In genomic region chr5:17001418-17001817, GRCh38 we compare ENCODE assay signal across 22 cellular contexts.
A peak's percentile ranks its signal among the peaks of the same experiment; 100 is the strongest.
DNase-seq lines count a peak whose midpoint lies in the region; ATAC-seq, FAIRE-seq and TF ChIP-seq lines count a peak whose summit lies in the region.
"Had no signal": no experiment of that assay in that cellular context is flagged by ENCODE, and none has a peak within 500 bp of the region (broad histone marks: within the 10 kb centered on the region; RNA-seq: fewer than 3 reads in every experiment).

No MANE protein-coding gene starts in this region.

- no peaks in the 10 kb centered on the region for H3K36me3 Mint-ChIP-seq in HFFc6 (ENCODE audit: low read depth)

- H3K4me3 ChIP-seq in GM12878 = no peak overlapping the region
- H3K4me3 ChIP-seq in foreskin fibroblast (ENCODE audit: low read depth in 1 of 2, low read length in 2 of 2) = no peak overlapping the region
- no peak overlapping the region for H3K4me3 ChIP-seq in thyroid gland (replicated peaks in 1 of 3)
- H3K4me3 ChIP-seq in upper lobe of right lung = no peak overlapping the region
- H3K4me3 ChIP-seq: breast epithelium, coronary artery, HAP-1, heart right ventricle, Peyer's patch, psoas muscle, skin epidermis had no signal

- H3K4me1 Mint-ChIP-seq in HFFc6 (ENCODE audit: low read depth) = peaks cover 66% of the 10 kb centered on the region
- H3K4me1 Mint-ChIP-seq: activated CD4-positive, alpha-beta T cell treated with anti-CD3 and anti-CD28 coated beads for 36 hours; T-helper 17 cell had no signal

- peak; percentile 10 for DNase-seq in HFFc6
- DNase-seq in GM12878 (ENCODE audit: low read depth, low spot score) = no peak
- DNase-seq in foreskin fibroblast = peak; percentile 46 to 52
- DNase-seq in thyroid gland = no peak
- DNase-seq in upper lobe of right lung = no peak
- no peak for DNase-seq in NCI-H69 (lab: John Stamatoyannopoulos, UW)
- no peak for DNase-seq in NCI-H2171 (lab: John Stamatoyannopoulos, UW)
- DNase-seq: activated CD4-positive, alpha-beta T cell treated with anti-CD3 and anti-CD28 coated beads for 36 hours; activated T-cell treated with anti-CD3 and anti-CD28 coated beads, Interleukin-2, amount 50 U/mL, for 4 hours; DND-41; heart right ventricle; left cardiac atrium; NCI-H2081 treated with DMSO at 0.1 percent for 48 hours; Peyer's patch; psoas muscle; stimulated activated CD4-positive, alpha-beta T cell treated with anti-CD3 and anti-CD28 coated beads, Interleukin-1b, Interleukin-23, amount 100 ng/mL, for 48 hours; T-helper 17 cell had no signal

- POLR2A ChIA-PET in GM12878 (lab: Charles Lee) = no interaction called here

- TF ChIP-seq POLR2A in GM12878 (IDR thresholded peaks at IDR 0.05; ENCODE audit: low read depth, low read length) (no peak), thyroid gland (IDR thresholded peaks at IDR 0.05) (no peak)

- RAD21 ChIA-PET in GM12878 (lab: Charles Lee; ENCODE audit: unreplicated experiment) = no interaction called here

- ATAC-seq in GM12878 (peak; percentile 36), upper lobe of right lung (no peak)
- ATAC-seq: activated CD4-positive, alpha-beta T cell treated with anti-CD3 and anti-CD28 coated beads for 36 hours; activated T-cell treated with anti-CD3 and anti-CD28 coated beads, Interleukin-2, amount 50 U/mL, for 4 hours; heart right ventricle; left cardiac atrium; psoas muscle; T-helper 17 cell had no signal

- H3K27me3 Mint-ChIP-seq in HFFc6 (ENCODE audit: insufficient read depth) = no peaks in the 10 kb centered on the region; the same call in 1 of the 2 replicates
- H3K27me3 Mint-ChIP-seq: activated CD4-positive, alpha-beta T cell treated with anti-CD3 and anti-CD28 coated beads for 36 hours; T-helper 17 cell had no signal

- no TSS peak for BruUV-seq in GM12878 (replicated peaks; lab: Mats Ljungman, UMichigan)

- H3K79me2 ChIP-seq in GM12878 (ENCODE audit: control insufficient read depth, insufficient read depth, low read length) = no peaks in the 10 kb centered on the region

- H3K27me3 ChIP-seq in GM12878 (replicated peaks in 1 of 2; ENCODE audit: control insufficient read depth in 2 of 2, insufficient read depth in 2 of 2, low read length in 1 of 2) (no peaks in the 10 kb centered on the region), thyroid gland (no peaks in the 10 kb centered on the region), upper lobe of right lung (no peaks in the 10 kb centered on the region)
- H3K27me3 ChIP-seq: breast epithelium, heart right ventricle, Peyer's patch had no signal

- intact Hi-C loops in GM12878 (cut with micrococcal nuclease; ENCODE audit: unreplicated experiment) (no loop called here), thyroid gland (cut with DNase I) (no loop called here), upper lobe of right lung (cut with DNase I) (no loop called here)

- no peaks in the 10 kb centered on the region for H3K9me3 Mint-ChIP-seq in HFFc6
- H3K9me3 Mint-ChIP-seq: activated T-cell treated with anti-CD3 and anti-CD28 coated beads, Interleukin-2, amount 50 U/mL, for 4 hours had no signal

- TF ChIP-seq CTCF in HFFc6 (IDR thresholded peaks at IDR 0.05) (no peak), GM12878 (IDR thresholded peaks at IDR 0.05 in 2 of 3, conservative IDR thresholded peaks at IDR 0.05 in 1 of 3; ENCODE audit: control insufficient read depth in 2 of 3, extremely low read depth in 1 of 3, insufficient read depth in 1 of 3, low read depth in 3 of 3, low read length in 3 of 3) (no peak), foreskin fibroblast (IDR thresholded peaks at IDR 0.05; ENCODE audit: low read depth, low read length) (no peak), thyroid gland (IDR thresholded peaks at IDR 0.05) (no peak), upper lobe of right lung (IDR thresholded peaks at IDR 0.05) (no peak)

- no peaks in the 10 kb centered on the region for H3K36me3 ChIP-seq in GM12878 (ENCODE audit: control insufficient read depth in 2 of 2, insufficient read depth in 2 of 2, low read length in 1 of 2)
- H3K36me3 ChIP-seq in thyroid gland = no peaks in the 10 kb centered on the region
- H3K36me3 ChIP-seq in upper lobe of right lung = no peaks in the 10 kb centered on the region
- H3K36me3 ChIP-seq: breast epithelium, HAP-1, heart right ventricle, Peyer's patch had no signal

- H3K9ac ChIP-seq in GM12878 (ENCODE audit: control insufficient read depth, insufficient read depth, low read length) = no peak overlapping the region

- H3K9me3 ChIP-seq in GM12878 (replicated peaks; ENCODE audit: control insufficient read depth, insufficient read depth, low read length) (no peaks in the 10 kb centered on the region), thyroid gland (no peaks in the 10 kb centered on the region), upper lobe of right lung (no peaks in the 10 kb centered on the region)
- H3K9me3 ChIP-seq: breast epithelium, HAP-1, heart right ventricle, Peyer's patch, psoas muscle had no signal

- no peak overlapping the region for H2AFZ ChIP-seq in GM12878 (ENCODE audit: control insufficient read depth, low read depth, low read length)

- no peak for FAIRE-seq in GM12878 (lab: Jason Lieb, UNC)

- H3K27ac Mint-ChIP-seq in HFFc6 = peak overlapping the region; percentile 93
- H3K27ac Mint-ChIP-seq: activated CD4-positive, alpha-beta T cell treated with anti-CD3 and anti-CD28 coated beads for 36 hours; T-helper 17 cell had no signal

- TF ChIP-seq EP300 in GM12878 (IDR thresholded peaks at IDR 0.05; ENCODE audit: borderline replicate concordance in 1 of 2, control insufficient read depth in 1 of 2, low read depth in 2 of 2, low read length in 2 of 2) = no peak

- CTCF ChIA-PET in GM12878 (lab: Yijun Ruan, JAX) = interaction anchor here (0.9 to 1.1 kb wide), 2 partner anchors 9 to 56 kb away, joined by 3 read pairs; no protein-coding TSS in a partner anchor

- 16% methylated on average over 3 of the region's 3 CpGs for WGBS in GM12878 (ENCODE audit: insufficient coverage, insufficient replicate concordance, low lambda C conversion rate, missing lambda C conversion rate)
- WGBS in thyroid gland, 2 donors = 71 to 78% methylated on average over 3 of the region's 3 CpGs

- in situ Hi-C loops in GM12878 (cut with MboI) = no loop called here

- peak overlapping the region; percentile 64 for H3K4me3 Mint-ChIP-seq in HFFc6
- H3K4me3 Mint-ChIP-seq: activated CD4-positive, alpha-beta T cell treated with anti-CD3 and anti-CD28 coated beads for 36 hours; activated T-cell treated with anti-CD3 and anti-CD28 coated beads, Interleukin-2, amount 50 U/mL, for 4 hours; T-helper 17 cell had no signal

- H3K27ac ChIP-seq in GM12878 (ENCODE audit: control insufficient read depth, insufficient read depth) = no peak overlapping the region
- peak overlapping the region; percentile 7 to 56 (median 32) for H3K27ac ChIP-seq in thyroid gland
- H3K27ac ChIP-seq in upper lobe of right lung = no peak overlapping the region
- H3K27ac ChIP-seq: C4-2B, heart right ventricle, Peyer's patch had no signal

- no peaks in the 10 kb centered on the region for H4K20me1 ChIP-seq in GM12878 (ENCODE audit: control insufficient read depth, insufficient read depth)

- TF ChIP-seq RAD21 in GM12878 (IDR thresholded peaks at IDR 0.05; ENCODE audit: insufficient read depth, low read depth, low read length) = no peak

- no peaks in the 10 kb centered on the region for H3K4me1 ChIP-seq in GM12878 (ENCODE audit: control insufficient read depth, insufficient read depth, low read length)
- peaks cover 12 to 15% of the 10 kb centered on the region in 2 donors for H3K4me1 ChIP-seq in thyroid gland
- H3K4me1 ChIP-seq in upper lobe of right lung = no peaks in the 10 kb centered on the region
- H3K4me1 ChIP-seq: breast epithelium, Peyer's patch had no signal

- SMC1A ChIA-PET in GM12878 (lab: Charles Lee; ENCODE audit: uncharacterized antibody, unreplicated experiment) = interaction anchor here (0.7 kb wide), 1 partner anchor 21 kb away, joined by 3 read pairs; no protein-coding TSS in a partner anchor

- H3K4me2 ChIP-seq in GM12878 (ENCODE audit: control insufficient read depth, insufficient read depth) = no peak overlapping the region

TF ChIP-seq in GM12878, 131 proteins besides CTCF, POLR2A, EP300 and RAD21 (continues in another document):
- TF ChIP-seq ELK1 (IDR thresholded peaks at IDR 0.05; ENCODE audit: low read depth, low read length) (no peak), YY1 (IDR thresholded peaks at IDR 0.05; ENCODE audit: low read depth, low read length) (no peak), SUZ12 (IDR thresholded peaks at IDR 0.05; ENCODE audit: unreplicated experiment) (no peak), CREB1 (IDR thresholded peaks at IDR 0.05; ENCODE audit: low read depth) (no peak), CHD2 (IDR thresholded peaks at IDR 0.05; ENCODE audit: borderline replicate concordance, low read depth, low read length) (no peak), CBX5 (IDR thresholded peaks at IDR 0.05; ENCODE audit: low read depth) (no peak), DPF2 (IDR thresholded peaks at IDR 0.05) (no peak), JUND (IDR thresholded peaks at IDR 0.05; ENCODE audit: low read depth, low read length) (no peak), MTA2 (IDR thresholded peaks at IDR 0.05; ENCODE audit: low read depth) (no peak), EGR1 (IDR thresholded peaks at IDR 0.05; ENCODE audit: borderline replicate concordance in 1 of 2, low read depth in 2 of 2, low read length in 2 of 2) (no peak), SMARCA5 (IDR thresholded peaks at IDR 0.05) (no peak)

Comparison
In these comparisons a context has a peak if more than half of its experiments do, and no peak if none do; other contexts are left out.
1. DNase-seq: peak in HFFc6 (single experiment) and foreskin fibroblast (2 of 2); none in GM12878 (single experiment), thyroid gland (0 of 2), upper lobe of right lung (single experiment), NCI-H69 (single experiment) and NCI-H2171 (single experiment).
2. H3K27ac ChIP-seq: peak in thyroid gland (3 of 3); none in GM12878 (single experiment) and upper lobe of right lung (single experiment).